In the genomic region with DNA sequence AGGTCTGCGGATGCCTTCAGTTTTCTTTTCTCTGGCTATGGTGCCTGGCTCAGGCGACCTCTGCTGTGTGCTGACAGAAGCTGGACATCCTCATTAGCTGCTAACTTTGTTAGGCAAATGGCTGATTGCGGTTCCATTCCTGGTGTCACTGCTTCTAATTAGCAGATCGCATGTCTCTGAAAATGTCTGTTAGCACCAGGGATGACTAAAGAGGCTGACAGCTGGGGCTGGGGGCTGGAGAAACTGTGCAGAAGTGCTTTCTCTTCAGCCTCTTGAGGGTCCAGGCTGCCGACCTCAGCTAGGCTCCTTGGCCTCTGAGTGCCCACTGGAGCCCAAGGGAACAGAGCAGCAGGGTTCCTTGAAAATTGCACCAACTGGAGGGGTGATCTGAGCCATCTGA, we compare ENCODE assay signal across 20 cellular contexts.
"Had no signal": no experiment of that assay in that cellular context is flagged by ENCODE, and none has a peak within 500 bp of the region (broad histone marks: within the 10 kb centered on the region; RNA-seq: fewer than 3 reads in every experiment).

No MANE protein-coding gene starts in this region.

- H3K27ac ChIP-seq: brain microvascular endothelial cell had no signal

- H3K27me3 Mint-ChIP-seq: activated CD8-positive, alpha-beta T cell treated with anti-CD3 and anti-CD28 coated beads for 36 hours; activated naive CD8-positive, alpha-beta T cell treated with anti-CD3 and anti-CD28 coated beads for 36 hours had no signal

- H3K27me3 ChIP-seq: brain microvascular endothelial cell had no signal

- H3K4me1 Mint-ChIP-seq: activated naive CD8-positive, alpha-beta T cell treated with anti-CD3 and anti-CD28 coated beads for 36 hours had no signal

- H3K4me3 ChIP-seq: K562 had no signal

- H3K27ac Mint-ChIP-seq: activated CD8-positive, alpha-beta T cell treated with anti-CD3 and anti-CD28 coated beads for 36 hours; activated naive CD8-positive, alpha-beta T cell treated with anti-CD3 and anti-CD28 coated beads for 36 hours; activated T-cell treated with anti-CD3 and anti-CD28 coated beads, Interleukin-2, amount 50 U/mL, for 72 hours; T-helper 1 cell treated with Interleukin-12 subunit alpha and Interleukin-12 subunit beta and Interleukin-4 antibody, amounts not matched to agents 30 μg/mL and 1 μg/mL, for 36 hours had no signal

- H3K4me3 Mint-ChIP-seq: activated CD8-positive, alpha-beta T cell treated with anti-CD3 and anti-CD28 coated beads for 36 hours; activated naive CD8-positive, alpha-beta T cell treated with anti-CD3 and anti-CD28 coated beads for 36 hours; activated T-cell treated with anti-CD3 and anti-CD28 coated beads, Interleukin-2, amount 50 U/mL, for 72 hours; T-helper 1 cell treated with Interleukin-12 subunit alpha and Interleukin-12 subunit beta and Interleukin-4 antibody, amounts not matched to agents 30 μg/mL and 1 μg/mL, for 36 hours had no signal

- H3K36me3 ChIP-seq: brain microvascular endothelial cell had no signal

- DNase-seq: activated CD4-positive, alpha-beta T cell treated with anti-CD3 and anti-CD28 coated beads for 4 hours; activated CD8-positive, alpha-beta memory T cell treated with anti-CD3 and anti-CD28 coated beads, Interleukin-2, amount 50 U/mL, for 4 hours; activated CD8-positive, alpha-beta T cell treated with anti-CD3 and anti-CD28 coated beads for 36 hours; activated naive CD4-positive, alpha-beta T cell treated with Interleukin-2 at 50 U/mL for 16 hours; activated naive CD8-positive, alpha-beta T cell treated with anti-CD3 and anti-CD28 coated beads for 36 hours; activated T-cell treated with anti-CD3 and anti-CD28 coated beads, Interleukin-2, amount 50 U/mL, for 72 hours; brain microvascular endothelial cell; caudate nucleus; Karpas-422; MM.1S; NCI-H1105 treated with DMSO at 0.1 percent for 48 hours; NCI-H1436 treated with DMSO at 0.1 percent for 48 hours; NCI-H187; NCI-H2081; NCI-H2227 treated with DMSO at 0.1 percent for 48 hours; NCI-H526 treated with DMSO at 0.1 percent for 48 hours; NCI-H82; RPMI8226 had no signal
